In the genomic region with DNA sequence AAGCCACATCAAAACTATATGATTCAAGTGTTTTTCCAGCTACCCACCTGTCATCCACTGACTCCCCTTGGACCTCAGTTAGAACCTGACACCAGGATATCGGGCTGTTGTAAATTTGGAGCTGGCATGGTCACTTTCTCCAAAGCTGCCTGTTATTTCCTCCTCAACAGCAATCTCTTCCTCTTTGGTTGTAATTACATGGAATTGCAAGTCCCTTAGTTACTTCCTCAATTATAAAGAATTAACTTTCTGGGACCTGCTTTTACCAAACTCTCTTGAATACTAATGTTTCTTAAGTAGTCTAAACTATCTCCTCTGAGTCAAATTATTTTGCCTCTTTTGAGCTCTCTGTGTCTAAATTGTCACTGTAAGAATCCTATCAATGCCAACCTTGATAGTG, we compare ENCODE assay signal across 16 cellular contexts.
"Had no signal": no experiment of that assay in that cellular context is flagged by ENCODE, and none has a peak within 500 bp of the region (broad histone marks: within the 10 kb centered on the region; RNA-seq: fewer than 3 reads in every experiment).

No MANE protein-coding gene starts in this region.

- H3K9me3 ChIP-seq: pancreas had no signal

- DNase-seq: activated CD4-positive, alpha-beta T cell treated with anti-CD3 and anti-CD28 coated beads for 1 hour; activated CD4-positive, alpha-beta T cell treated with anti-CD3 and anti-CD28 coated beads, Interleukin-2, amount 50 U/mL, for 4 hours; activated naive CD4-positive, alpha-beta T cell treated with anti-CD3 and anti-CD28 coated beads, Interleukin-2, amount 50 U/mL, for 16 hours; dermis blood vessel endothelial cell; heart right ventricle; naive B cell; pancreas; stimulated activated CD4-positive, alpha-beta T cell treated with anti-CD3 and anti-CD28 coated beads, Interleukin-12 subunit alpha, Interleukin-12 subunit beta, amount 100 ng/mL, for 4 hours; stimulated activated naive CD4-positive, alpha-beta T cell treated with Interleukin-2 at 50 U/mL for 16 hours; substantia nigra had no signal

- H3K27me3 Mint-ChIP-seq: naive B cell had no signal

- FAIRE-seq: astrocyte, islet of Langerhans, pancreas had no signal

- H3K27ac ChIP-seq: gastroesophageal sphincter, heart right ventricle, pancreas had no signal

- H3K36me3 ChIP-seq: gastroesophageal sphincter, heart right ventricle, pancreas, tibial nerve had no signal

- ATAC-seq: gastroesophageal sphincter, heart right ventricle, pancreas had no signal

- H3K4me3 ChIP-seq: gastroesophageal sphincter, heart right ventricle, pancreas, tibial nerve had no signal

- H3K27me3 ChIP-seq: gastroesophageal sphincter, heart right ventricle, pancreas, tibial nerve had no signal

- H3K4me1 ChIP-seq: gastroesophageal sphincter, pancreas had no signal

- H3K4me3 Mint-ChIP-seq: T-helper 2 cell treated with Interferon-gamma antibody and Interleukin-4, amounts not matched to agents 5 μg/mL and 100 μg/mL, for 36 hours had no signal

- H3K27ac Mint-ChIP-seq: activated T-helper 2 cell treated with anti-CD3 and anti-CD28 coated beads, Interferon-gamma antibody, Interleukin-2, Interleukin-4, amounts not matched to agents 10 μg/mL and 5 μg/mL and 100 μg/mL, durations not matched to agents 14 hours and 24 hours and 36 hours; T-helper 2 cell treated with Interferon-gamma antibody and Interleukin-4, amounts not matched to agents 5 μg/mL and 100 μg/mL, for 36 hours had no signal
